Comparison of ENCODE assay signal across 8 cellular contexts in genomic region chr10:102229810-102230263, GRCh38. TPM values are rescaled to one million over a fixed set of nuclear protein-coding genes. Genes with fewer than 3 reads are reported as not detected.
DNase-seq lines count a peak whose midpoint lies in the region; ATAC-seq and TF ChIP-seq lines count a peak whose summit lies in the region.

No MANE protein-coding gene starts in this region.

- no peaks in the 10 kb centered on the region for H3K36me3 ChIP-seq in HEK293 (ENCODE audit: control insufficient read depth in 2 of 2, insufficient read depth in 1 of 2, low read length in 2 of 2)

- no peaks in the 10 kb centered on the region for H3K36me3 Mint-ChIP-seq in activated CD4-positive, alpha-beta T cell treated with anti-CD3 and anti-CD28 coated beads, Interleukin-2, amount 10 ng/mL, durations not matched to agents 24 days and 14 days (ENCODE audit: low read depth)

- peak overlapping the region; percentile 77 for H3K27ac ChIP-seq in HEK293 (ENCODE audit: extremely low read depth, low read depth, low read length)

- CTCF ChIA-PET in HEK293 (lab: Yijun Ruan, JAX): interaction anchor here (0.5 to 17.5 kb wide), 57 partner anchors 8 to 503 kb away, joined by 3 to 531 read pairs (median 4); partner anchors contain the start of genes ARL3, FBXL15, GBF1 and NOLC1

- H3K4me3 Mint-ChIP-seq in activated CD4-positive, alpha-beta T cell treated with anti-CD3 and anti-CD28 coated beads, Interleukin-2, amount 10 ng/mL, durations not matched to agents 24 days and 14 days: peak overlapping the region; percentile 81

- peak overlapping the region; percentile 38 for H3K27ac Mint-ChIP-seq in activated CD4-positive, alpha-beta T cell treated with anti-CD3 and anti-CD28 coated beads, Interleukin-2, amount 10 ng/mL, durations not matched to agents 24 days and 14 days

- H3K4me1 ChIP-seq in HEK293 (ENCODE audit: control insufficient read depth, insufficient read depth, low read length): peaks cover 7% of the 10 kb centered on the region

- POLR2A ChIA-PET in HEK293 (lab: Yijun Ruan, JAX): interaction anchor here (0.6 to 3.0 kb wide), 21 partner anchors 11 to 415 kb away, joined by 3 to 11 read pairs (median 4); partner anchors contain the start of genes CUEDC2, FBXL15, GBF1 and PITX3

- no peaks in the 10 kb centered on the region for H3K9me3 Mint-ChIP-seq in activated CD4-positive, alpha-beta T cell treated with anti-CD3 and anti-CD28 coated beads, Interleukin-2, amount 10 ng/mL, durations not matched to agents 24 days and 14 days

- TF ChIP-seq CTCF in HEK293 (tag by site-specific recombination; IDR thresholded peaks at IDR 0.05) (peak; percentile 97), choroid plexus epithelial cell (conservative IDR thresholded peaks at IDR 0.05; ENCODE audit: low read depth, low read length) (peak; percentile 99)

- H3K27me3 Mint-ChIP-seq in activated CD4-positive, alpha-beta T cell treated with anti-CD3 and anti-CD28 coated beads, Interleukin-2, amount 10 ng/mL, durations not matched to agents 24 days and 14 days: peaks cover 57% of the 10 kb centered on the region

- intact Hi-C loops in activated CD4-positive, alpha-beta T cell treated with anti-CD3 and anti-CD28 coated beads, Interleukin-2, amount 10 ng/mL, durations not matched to agents 24 days and 14 days (cut with micrococcal nuclease): loop anchor here (1.0 to 5.0 kb wide), 9 partner anchors 15 to 352 kb away; partner anchors contain the start of gene GBF1
- intact Hi-C loops in left colon (cut with DNase I, micrococcal nuclease): loop anchor here in 1 of 2 donors (5.0 kb wide), 1 partner anchor 117 kb away; no protein-coding TSS in a partner anchor

- peak; percentile 71 for ATAC-seq in left colon
- no peak for ATAC-seq in GM18868 (IDR thresholded peaks at IDR 0.05; ENCODE audit: unreplicated experiment)

- H3K4me3 ChIP-seq in HEK293 (ENCODE audit: low read depth, low read length): peak overlapping the region; percentile 53
- peak overlapping the region; percentile 47 for H3K4me3 ChIP-seq in choroid plexus epithelial cell (ENCODE audit: low read depth, low read length)

- no peaks in the 10 kb centered on the region for H3K9me3 ChIP-seq in HEK293 (ENCODE audit: control insufficient read depth, insufficient read depth, low read depth, low read length)

- peaks cover 20% of the 10 kb centered on the region for H3K4me1 Mint-ChIP-seq in activated CD4-positive, alpha-beta T cell treated with anti-CD3 and anti-CD28 coated beads, Interleukin-2, amount 10 ng/mL, durations not matched to agents 24 days and 14 days

- DNase-seq in CD1c-positive myeloid dendritic cell (ENCODE audit: extremely low spot score) (peak; percentile 86), NCI-H510A (lab: John Stamatoyannopoulos, UW) (peak; percentile 79), choroid plexus epithelial cell (ENCODE audit: low read depth) (peak; percentile 85), left colon (peak; percentile 70 to 91)
- DNase-seq in activated CD4-positive, alpha-beta T cell treated with anti-CD3 and anti-CD28 coated beads, Interleukin-2, amount 10 ng/mL, durations not matched to agents 24 days and 14 days: peak; percentile 96
- DNase-seq in stimulated activated CD4-positive, alpha-beta T cell treated with anti-CD3 and anti-CD28 coated beads, Interleukin-1b, Interleukin-23, amount 100 ng/mL, for 24 hours (ENCODE audit: low read depth in 4 of 4, low spot score in 1 of 4): peak; percentile 73 to 80 (median 75)

TF ChIP-seq in HEK293, 187 proteins besides CTCF, POLR2A, EP300 and RAD21 (continues in another document):
- TF ChIP-seq ZNF302 (tag by site-specific recombination; IDR thresholded peaks at IDR 0.05; ENCODE audit: low read depth): no peak
- no peak for TF ChIP-seq ZNF274 (IDR thresholded peaks at IDR 0.05; ENCODE audit: low read length)
- no peak for TF ChIP-seq ZNF274 (tag by site-specific recombination; IDR thresholded peaks at IDR 0.05; ENCODE audit: borderline replicate concordance)
- TF ChIP-seq ZNF518A (tag by site-specific recombination; conservative IDR thresholded peaks at IDR 0.05; ENCODE audit: low read depth): 0 out of 2 replicates have a peak, but pooled peaks have one; percentile 17
- no peak for TF ChIP-seq ZNF148 (tag by site-specific recombination; IDR thresholded peaks at IDR 0.05; ENCODE audit: borderline replicate concordance)
- no peak for TF ChIP-seq SETDB1 (IDR thresholded peaks at IDR 0.05; ENCODE audit: insufficient read length, low read length)
- TF ChIP-seq ZNF629 (tag by site-specific recombination; IDR thresholded peaks at IDR 0.05): peak; percentile 77; the same call in 1 of the 2 replicates
- TF ChIP-seq ZBTB44 (tag by site-specific recombination; IDR thresholded peaks at IDR 0.05): peak; percentile 35; the same call in 1 of the 2 replicates
- TF ChIP-seq ZSCAN23 (tag by site-specific recombination; IDR thresholded peaks at IDR 0.05): no peak
- TF ChIP-seq ZNF10 (tag by site-specific recombination; IDR thresholded peaks at IDR 0.05): no peak
- TF ChIP-seq ZNF707 (tag by site-specific recombination; IDR thresholded peaks at IDR 0.05): no peak; the same call in 1 of the 2 replicates

RNA-seq across cellular contexts. Expression of gene ELOVL3, which starts 3.7 kb away (rescaled TPM):
- 0.14 TPM in 1 of 2 replicates, not detected in the other for total RNA-seq in activated CD4-positive, alpha-beta T cell treated with anti-CD3 and anti-CD28 coated beads, Interleukin-2, amount 10 ng/mL, durations not matched to agents 24 days and 14 days
- not detected for total RNA-seq in left colon

RNA-seq across cellular contexts. Expression of gene PITX3, which starts 11.5 kb away (rescaled TPM):
- total RNA-seq in activated CD4-positive, alpha-beta T cell treated with anti-CD3 and anti-CD28 coated beads, Interleukin-2, amount 10 ng/mL, durations not matched to agents 24 days and 14 days: 0.54 and 0.86 TPM in 2 replicates
- total RNA-seq in left colon: not detected

RNA-seq across cellular contexts. Expression of gene GBF1, which starts 15.5 kb away (rescaled TPM):
- 45.2 and 47.7 TPM in 2 replicates for total RNA-seq in activated CD4-positive, alpha-beta T cell treated with anti-CD3 and anti-CD28 coated beads, Interleukin-2, amount 10 ng/mL, durations not matched to agents 24 days and 14 days
- total RNA-seq in left colon: 10 to 100 TPM; 52.3 to 64.3 TPM
